ENCODE assay signal across 2 cellular contexts in the genomic region with DNA sequence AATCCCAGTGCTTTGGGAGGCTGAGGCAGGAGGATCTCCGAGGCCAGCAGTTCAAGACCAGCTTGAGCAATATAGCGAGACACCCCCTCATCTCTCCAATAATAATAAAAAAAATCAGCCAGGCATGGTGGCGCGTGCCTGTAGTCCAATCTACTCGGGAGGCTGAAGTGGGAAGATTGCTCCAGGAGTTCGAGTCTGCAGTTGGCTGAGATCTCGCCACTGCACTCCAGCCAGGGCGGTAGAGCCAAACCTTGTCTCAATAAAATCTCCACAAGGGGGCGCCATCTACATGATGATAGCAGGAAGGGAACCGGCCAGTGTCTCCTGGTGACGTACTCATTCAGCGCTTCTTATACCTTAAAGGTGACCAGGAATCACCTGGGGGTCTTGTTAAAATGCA.
TF ChIP-seq lines count a peak whose summit lies in the region.

No MANE protein-coding gene starts in this region.

TF ChIP-seq in IMR-90, 13 proteins besides CTCF, POLR2A, EP300 and RAD21:
- TF ChIP-seq SMC3 (IDR thresholded peaks at IDR 0.05; ENCODE audit: low read depth, low read length) = peak; percentile 85
- TF ChIP-seq MXI1 (IDR thresholded peaks at IDR 0.05; ENCODE audit: borderline replicate concordance, low read depth, low read length) = no peak

TF ChIP-seq in endothelial cell of umbilical vein, 7 proteins besides CTCF, POLR2A, EP300 and RAD21:
- TF ChIP-seq EZH2 (IDR thresholded peaks at IDR 0.05; ENCODE audit: borderline replicate concordance, low read depth, low read length, severe bottlenecking) (no peak), GATA2 (IDR thresholded peaks at IDR 0.05; ENCODE audit: insufficient read depth, insufficient read length, low read depth, low read length) (no peak), FOS (IDR thresholded peaks at IDR 0.05; ENCODE audit: borderline replicate concordance, insufficient read depth, low read length) (no peak), POLR2AphosphoS5 (IDR thresholded peaks at IDR 0.05; ENCODE audit: insufficient read depth, low read depth, low read length) (no peak), JUN (IDR thresholded peaks at IDR 0.05; ENCODE audit: borderline replicate concordance, insufficient read depth, insufficient read length, low read depth) (no peak), MYC (IDR thresholded peaks at IDR 0.05; ENCODE audit: low read depth, low read length) (no peak)
- TF ChIP-seq, protein P1, sequence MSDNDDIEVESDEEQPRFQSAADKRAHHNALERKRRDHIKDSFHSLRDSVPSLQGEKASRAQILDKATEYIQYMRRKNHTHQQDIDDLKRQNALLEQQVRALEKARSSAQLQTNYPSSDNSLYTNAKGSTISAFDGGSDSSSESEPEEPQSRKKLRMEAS (IDR thresholded peaks at IDR 0.05; ENCODE audit: insufficient read depth, insufficient read length) = no peak
